Comparison of ENCODE assay signal across 8 cellular contexts in the genomic region with DNA sequence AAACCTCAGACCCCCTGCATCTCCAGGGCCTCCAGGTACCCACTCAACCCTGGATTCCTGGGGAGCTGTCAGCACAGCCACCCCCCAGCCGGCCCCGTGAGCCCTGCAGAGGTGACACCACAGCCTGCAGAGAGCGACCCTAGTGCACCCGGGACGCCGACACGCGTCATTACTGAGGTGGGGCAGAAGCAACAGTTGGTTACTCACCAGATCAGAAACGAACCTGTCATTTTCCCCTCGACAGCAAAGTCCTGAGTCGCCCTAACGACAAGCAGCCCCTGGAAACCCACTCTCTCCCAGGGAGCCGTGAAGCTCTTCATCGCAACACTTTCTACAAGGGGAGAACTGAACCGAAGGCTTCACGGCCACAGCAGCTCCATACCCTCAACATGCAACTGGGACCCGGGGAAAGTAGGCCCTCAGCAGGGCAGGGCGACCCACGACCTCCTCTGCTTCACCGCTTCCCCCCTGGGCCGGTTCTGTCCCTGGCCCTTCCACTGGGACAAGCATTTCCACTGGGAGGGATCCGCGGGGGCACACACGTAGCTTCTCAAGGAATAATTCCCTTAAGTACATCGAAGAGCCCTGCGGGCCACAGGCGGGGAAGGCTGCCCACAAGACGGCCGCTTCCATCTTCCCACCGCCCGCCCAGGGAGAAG. TPM values are rescaled to one million over a fixed set of nuclear protein-coding genes. Genes with fewer than 3 reads are reported as not detected.
DNase-seq lines count a peak whose midpoint lies in the region; ATAC-seq and TF ChIP-seq lines count a peak whose summit lies in the region.

No MANE protein-coding gene starts in this region.

- H3K79me2 ChIP-seq in PC-9 (ENCODE audit: low read depth), result peaks cover 60% of the 10 kb centered on the region

- peaks cover 17% of the 10 kb centered on the region for H3K4me1 ChIP-seq in PC-9 (replicated peaks; ENCODE audit: insufficient read depth)

- peaks cover 35% of the 10 kb centered on the region for H3K4me1 Mint-ChIP-seq in CD14-positive monocyte

- H3K4me3 ChIP-seq in PC-9, result peak overlapping the region; percentile 90
- H3K4me3 ChIP-seq in iPS-11a (ENCODE audit: low read depth, low read length), result peak overlapping the region; percentile 53

- peak overlapping the region; percentile 74; the same call in 1 of the 2 replicates for H2AFZ ChIP-seq in PC-9

- ATAC-seq in GM18517 (IDR thresholded peaks at IDR 0.05; ENCODE audit: unreplicated experiment), result no peak
- no peak for ATAC-seq in GM21619 (IDR thresholded peaks at IDR 0.05; ENCODE audit: unreplicated experiment)

- peaks cover 0 to 4% (median 0%) of the 10 kb centered on the region in 7 donors for H3K9me3 Mint-ChIP-seq in CD14-positive monocyte

- peaks cover 26 to 41% of the 10 kb centered on the region in 2 donors for H3K36me3 Mint-ChIP-seq in CD14-positive monocyte

- H3K27me3 ChIP-seq in PC-9 (ENCODE audit: insufficient read depth, low read depth), result no peaks in the 10 kb centered on the region

- H3K27me3 Mint-ChIP-seq in CD14-positive monocyte (ENCODE audit: low read depth in 3 of 3), result no peaks in the 10 kb centered on the region

- H4K20me1 ChIP-seq in PC-9 (ENCODE audit: insufficient read depth), result peaks cover 57% of the 10 kb centered on the region

- peaks cover 18% of the 10 kb centered on the region for H3K9me3 ChIP-seq in PC-9 (ENCODE audit: insufficient read depth, low read depth)

- no peaks in the 10 kb centered on the region for H3K9me2 ChIP-seq in PC-9 (ENCODE audit: insufficient read depth)

- TSS peak; percentile 37 for BruUV-seq in PC-9 (replicated peaks; lab: Mats Ljungman, UMichigan)

- peak overlapping the region; percentile 50 to 86 (median 77) for H3K27ac Mint-ChIP-seq in CD14-positive monocyte

- intact Hi-C loops in CD14-positive monocyte (cut with micrococcal nuclease) (no loop called here), PC-9 (cut with micrococcal nuclease; ENCODE audit: unreplicated experiment) (loop anchor here (2.0 kb wide), 1 partner anchor 29 kb away; no protein-coding TSS in a partner anchor)

- CTCF ChIA-PET in PC-9 (lab: Charles Lee), result interaction anchor here (0.7 kb wide), 1 partner anchor 29 kb away, joined by 5 read pairs; no protein-coding TSS in a partner anchor

- TF ChIP-seq CTCF in CD14-positive monocyte (IDR thresholded peaks at IDR 0.05) (no peak), PC-9 (conservative IDR thresholded peaks at IDR 0.05) (no peak)

- H3K4me2 ChIP-seq in PC-9, result peak overlapping the region; percentile 100

- POLR2A ChIA-PET in PC-9 (lab: Charles Lee; ENCODE audit: unreplicated experiment), result interaction anchor here (0.5 to 0.6 kb wide), 2 partner anchors 30 to 111 kb away, joined by 3 to 21 read pairs; no protein-coding TSS in a partner anchor

- H3F3A ChIP-seq in PC-9 (ENCODE audit: insufficient read depth, low read depth), result peaks cover 18% of the 10 kb centered on the region; the same call in 1 of the 2 replicates

- DNase-seq in CD14-positive monocyte (ENCODE audit: low spot score) (peak; percentile 48), PC-9 (peak in 1 of 2 experiments; percentile 45), NCI-H446 (lab: John Stamatoyannopoulos, UW) (no peak)
- peak; percentile 42 for DNase-seq in activated gamma-delta T cell treated with anti-CD3 and anti-CD28 coated beads, Interleukin-2, amount 50 U/mL, for 16 hours (ENCODE audit: low read depth)
- DNase-seq in stimulated activated CD4-positive, alpha-beta T cell treated with anti-CD3 and anti-CD28 coated beads, Interleukin-1b, Interleukin-23, amount 100 ng/mL, for 24 hours (ENCODE audit: low read depth in 4 of 4, low spot score in 1 of 4), result peak in 3 of 4 experiments; percentile 38 to 59 (median 56)

- H3K4me3 Mint-ChIP-seq in CD14-positive monocyte, result peak overlapping the region; percentile 86 to 92

- H3K27ac ChIP-seq in PC-9, result 0 out of 2 replicates have a peak overlapping the region, but pooled peaks have one; percentile 19

- peaks cover 21% of the 10 kb centered on the region for H3K36me3 ChIP-seq in PC-9 (ENCODE audit: low read depth)

RNA-seq across cellular contexts. Expression of a gene that starts 1.6 kb away (rescaled TPM):
- under 1 TPM; 0.61 to 0.86 TPM for polyA plus RNA-seq in CD14-positive monocyte
- total RNA-seq in PC-9 (2021), result 28.5 and 30.9 TPM in 2 replicates

RNA-seq across cellular contexts. Expression of a gene that starts 27.6 kb away (rescaled TPM):
- 1 to 10 TPM; 3.8 to 5.7 TPM for polyA plus RNA-seq in CD14-positive monocyte
- 18.2 and 21.4 TPM in 2 replicates for total RNA-seq in PC-9 (2021)

Comparison
In these comparisons a context has a peak if more than half of its experiments do, and no peak if none do; other contexts are left out.
1. DNase-seq: peak in CD14-positive monocyte (single experiment), activated gamma-delta T cell treated with anti-CD3 and anti-CD28 coated beads, Interleukin-2, amount 50 U/mL, for 16 hours (single experiment) and stimulated activated CD4-positive, alpha-beta T cell treated with anti-CD3 and anti-CD28 coated beads, Interleukin-1b, Interleukin-23, amount 100 ng/mL, for 24 hours (3 of 4); none in NCI-H446 (0 of 2).